10 cellular contexts compared by ENCODE assay signal in genomic region chr12:46459111-46459510, GRCh38.
DNase-seq lines count a peak whose midpoint lies in the region; FAIRE-seq and TF ChIP-seq lines count a peak whose summit lies in the region.
"Had no signal": no experiment of that assay in that cellular context is flagged by ENCODE, and none has a peak within 500 bp of the region (broad histone marks: within the 10 kb centered on the region; RNA-seq: fewer than 3 reads in every experiment).

No MANE protein-coding gene starts in this region.

- CTCF ChIA-PET in AG04449 (lab: Yijun Ruan, JAX), result interaction anchor here (1.1 to 1.3 kb wide), 3 partner anchors 12 to 334 kb away, joined by 3 to 4 read pairs (median 3); no protein-coding TSS in a partner anchor
- CTCF ChIA-PET in A673 (lab: Charles Lee), result no interaction called here

- no peaks in the 10 kb centered on the region for H3K27me3 Mint-ChIP-seq in activated naive CD8-positive, alpha-beta T cell treated with anti-CD3 and anti-CD28 coated beads for 36 hours

- peaks cover 7% of the 10 kb centered on the region for H3K36me3 Mint-ChIP-seq in activated naive CD8-positive, alpha-beta T cell treated with anti-CD3 and anti-CD28 coated beads for 36 hours

- FAIRE-seq in urothelium cell line (lab: Jason Lieb, UNC), result no peak

- POLR2A ChIA-PET in AG04449 (lab: Yijun Ruan, JAX), result interaction anchor here (2.0 kb wide), 1 partner anchor 88 kb away, joined by 6 read pairs; no protein-coding TSS in a partner anchor
- POLR2A ChIA-PET in A673 (lab: Charles Lee; ENCODE audit: low non-redundant PET), result interaction anchor here (0.7 kb wide), 1 partner anchor 24 kb away, joined by 3 read pairs; no protein-coding TSS in a partner anchor

- H3K36me3 ChIP-seq in A673 (ENCODE audit: insufficient read depth, low read length, poor library complexity, severe bottlenecking), result no peaks in the 10 kb centered on the region

- TF ChIP-seq CTCF in AG04449 (IDR thresholded peaks at IDR 0.05; ENCODE audit: insufficient read depth, low read length, missing control alignments), result no peak
- no peak for TF ChIP-seq CTCF in A673 (conservative IDR thresholded peaks at IDR 0.05; ENCODE audit: low read depth, low read length)

- intact Hi-C loops in A673 (cut with micrococcal nuclease; ENCODE audit: unreplicated experiment), result no loop called here

- H3K27ac Mint-ChIP-seq in activated naive CD8-positive, alpha-beta T cell treated with anti-CD3 and anti-CD28 coated beads for 36 hours, result peak overlapping the region; percentile 95

- no peak overlapping the region for H3K27ac ChIP-seq in A673 (ENCODE audit: low read depth, low read length, poor library complexity, severe bottlenecking)
- H3K27ac ChIP-seq: RWPE1 had no signal

- H3K4me1 Mint-ChIP-seq in activated naive CD8-positive, alpha-beta T cell treated with anti-CD3 and anti-CD28 coated beads for 36 hours, result peaks cover 61% of the 10 kb centered on the region

- H3K4me1 ChIP-seq in A673 (ENCODE audit: insufficient read depth, low read length, poor library complexity, severe bottlenecking), result peaks cover 21% of the 10 kb centered on the region

- H3K4me3 Mint-ChIP-seq in activated naive CD8-positive, alpha-beta T cell treated with anti-CD3 and anti-CD28 coated beads for 36 hours, result peak overlapping the region; percentile 59

- H3K4me3 ChIP-seq in AG04449 (ENCODE audit: low read depth, low read length) (no peak overlapping the region), A673 (ENCODE audit: low read depth, low read length, poor library complexity, severe bottlenecking) (no peak overlapping the region)

- DNase-seq in AG04449 (ENCODE audit: low read depth, low spot score) (peak; percentile 36), H4 (ENCODE audit: low spot score) (peak; percentile 79), kidney glomerular epithelial cell (lab: John Stamatoyannopoulos, UW) (peak; percentile 52), urothelium cell line (ENCODE audit: low spot score) (no peak), SKM-1 (lab: John Stamatoyannopoulos, UW; ENCODE audit: unreplicated experiment) (no peak), GM19240 (ENCODE audit: insufficient read length, low spot score) (no peak), A673 (ENCODE audit: low spot score) (no peak)
- DNase-seq in activated naive CD8-positive, alpha-beta T cell treated with anti-CD3 and anti-CD28 coated beads for 36 hours, result peak; percentile 16
- DNase-seq: NCI-H1105 had no signal

- no peaks in the 10 kb centered on the region for H3K9me3 ChIP-seq in A673 (ENCODE audit: low read depth, low read length, poor library complexity, severe bottlenecking)

- H3K27me3 ChIP-seq in A673 (replicated peaks; ENCODE audit: insufficient read depth, low read depth, low read length, poor library complexity), result no peaks in the 10 kb centered on the region

- peaks cover 5% of the 10 kb centered on the region for H3K9me3 Mint-ChIP-seq in activated naive CD8-positive, alpha-beta T cell treated with anti-CD3 and anti-CD28 coated beads for 36 hours

- no TSS peak for BruUV-seq in A673 (replicated peaks; lab: Mats Ljungman, UMichigan)

Comparison
In these comparisons a context has a peak if more than half of its experiments do, and no peak if none do; other contexts are left out.
1. DNase-seq: peak in AG04449 (single experiment), H4 (single experiment), activated naive CD8-positive, alpha-beta T cell treated with anti-CD3 and anti-CD28 coated beads for 36 hours (single experiment) and kidney glomerular epithelial cell (single experiment); none in urothelium cell line (single experiment), SKM-1 (single experiment), GM19240 (single experiment) and A673 (single experiment).